Comparison of ENCODE assay signal across 8 cellular contexts in the genomic region with DNA sequence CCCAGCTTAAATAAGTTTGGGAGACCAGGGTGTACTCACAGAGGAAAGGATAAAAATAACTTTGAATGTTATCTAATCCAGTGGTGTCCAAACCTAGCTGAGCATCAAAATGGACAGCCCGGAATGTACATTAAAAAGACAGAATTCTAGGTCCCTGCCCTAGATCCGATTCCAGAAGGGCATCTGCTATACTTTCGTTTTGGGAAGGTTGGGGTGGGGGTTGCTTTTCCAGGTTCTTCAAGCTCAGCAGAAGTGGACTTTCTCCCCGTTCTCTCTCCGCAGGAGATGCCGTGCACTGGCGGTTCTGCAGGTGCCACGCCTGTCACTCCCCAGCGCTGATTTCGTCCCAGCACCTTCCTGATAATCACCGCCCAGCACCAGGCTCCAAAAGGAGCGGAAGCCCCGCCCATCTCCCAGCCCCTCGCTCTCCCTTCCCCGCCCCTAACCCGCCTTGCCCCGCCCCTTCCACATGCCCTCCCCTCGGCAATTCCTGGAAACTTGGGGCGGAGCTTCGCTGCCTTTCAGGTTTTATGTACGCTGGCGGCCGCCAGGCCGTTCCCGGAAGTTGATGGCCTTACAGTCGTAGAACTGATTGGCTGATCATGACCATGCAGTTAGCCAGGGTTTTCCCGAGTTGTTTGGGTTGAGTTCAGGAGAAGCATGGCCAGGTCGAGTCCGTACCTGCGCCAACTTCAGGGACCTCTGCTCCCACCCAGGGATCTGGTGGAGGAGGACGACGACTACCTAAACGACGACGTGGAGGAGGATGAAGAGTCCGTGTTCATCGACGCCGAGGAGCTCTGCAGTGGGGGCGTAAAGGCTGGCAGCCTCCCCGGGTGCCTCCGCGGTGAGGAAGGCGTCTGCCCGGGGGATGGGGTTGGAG. TPM values are rescaled to one million over a fixed set of nuclear protein-coding genes. Genes with fewer than 3 reads are reported as not detected.
DNase-seq lines count a peak whose midpoint lies in the region; ATAC-seq and TF ChIP-seq lines count a peak whose summit lies in the region.

TSS of gene HELB (plus strand) at position 550 of the 883 bp plus-strand sequence. CDS start at position 661, 111 bp downstream.

- H4K91ac ChIP-seq in neuronal stem cell (ENCODE audit: low read depth, low read length, poor library complexity) = peak within 1 kb of the TSS; percentile 64

- ATAC-seq in HG02571 (IDR thresholded peaks at IDR 0.05; ENCODE audit: unreplicated experiment) (peak; percentile 96), gastroesophageal sphincter (peak; percentile 95)

- H2BK12ac ChIP-seq in neuronal stem cell (ENCODE audit: low read length) = no peak within 1 kb of the TSS

- peak within 1 kb of the TSS in 3 of 4 donors; percentile 79 to 87 (median 81) for H3K27ac ChIP-seq in gastroesophageal sphincter
- H3K27ac ChIP-seq in neuronal stem cell (replicated peaks; ENCODE audit: low read length) = no peak within 1 kb of the TSS
- peak within 1 kb of the TSS; percentile 79 for H3K27ac ChIP-seq in subcutaneous abdominal adipose tissue (ENCODE audit: low read depth, low read length)

- no peaks in the 10 kb centered on the region for H3K36me3 ChIP-seq in GM06990 (ENCODE audit: control insufficient read depth, insufficient read depth, low read length)
- H3K36me3 ChIP-seq in gastroesophageal sphincter = no peaks in the 10 kb centered on the region
- H3K36me3 ChIP-seq in neuronal stem cell (replicated peaks in 1 of 2; ENCODE audit: control insufficient read depth in 2 of 2, insufficient read depth in 2 of 2, low read length in 2 of 2) = peaks cover 0 to 10% of the 10 kb centered on the region in 2 donors
- H3K36me3 ChIP-seq in subcutaneous abdominal adipose tissue (ENCODE audit: control insufficient read depth in 5 of 5, insufficient read depth in 5 of 5, low read length in 5 of 5) = peaks cover 0 to 2% (median 0%) of the 10 kb centered on the region in 5 donors

- no peak for TF ChIP-seq EP300 in gastroesophageal sphincter (IDR thresholded peaks at IDR 0.05)

- peak within 1 kb of the TSS; percentile 92 for H2AFZ ChIP-seq in neuronal stem cell (ENCODE audit: low read length)

- WGBS in gastroesophageal sphincter (ENCODE audit: low coverage in 1 of 2), 2 donors = 0 to 2% methylated on average over 3 to 9 of the region's 45 CpGs
- no CpG with 5 or more reads among the region's 45 CpGs for WGBS in neuronal stem cell (ENCODE audit: extremely low coverage in 2 of 2, insufficient read length in 2 of 2, insufficient replicate concordance in 1 of 2), 2 donors

- TF ChIP-seq CTCF in GM06990 (IDR thresholded peaks at IDR 0.05; ENCODE audit: insufficient read depth, low read length, poor library complexity, severe bottlenecking) = no peak
- TF ChIP-seq CTCF in NB4 (IDR thresholded peaks at IDR 0.05; ENCODE audit: low read depth, low read length) = no peak
- no peak for TF ChIP-seq CTCF in gastroesophageal sphincter (IDR thresholded peaks at IDR 0.05)

- peak within 1 kb of the TSS; percentile 80 for H3K4me3 ChIP-seq in GM06990 (replicated peaks; ENCODE audit: low read depth, low read length)
- peak within 1 kb of the TSS; percentile 91 for H3K4me3 ChIP-seq in NB4 (ENCODE audit: low read depth, low read length)
- peak within 1 kb of the TSS; percentile 44 to 67 for H3K4me3 ChIP-seq in gastroesophageal sphincter
- peak within 1 kb of the TSS; percentile 65 to 94 for H3K4me3 ChIP-seq in neuronal stem cell (ENCODE audit: low read length in 2 of 2)
- peak within 1 kb of the TSS; percentile 86 to 98 (median 96) for H3K4me3 ChIP-seq in subcutaneous abdominal adipose tissue (ENCODE audit: low read depth in 1 of 5, low read length in 5 of 5)

- H2BK120ac ChIP-seq in neuronal stem cell (ENCODE audit: low read depth, low read length) = no peak within 1 kb of the TSS

- H2BK5ac ChIP-seq in neuronal stem cell (ENCODE audit: low read length) = peak within 1 kb of the TSS; percentile 84

- H4K8ac ChIP-seq in neuronal stem cell (ENCODE audit: low read depth, low read length) = no peak within 1 kb of the TSS

- TF ChIP-seq POLR2A in NB4 (IDR thresholded peaks at IDR 0.05; ENCODE audit: extremely low read depth, insufficient read length) (peak; percentile 80), gastroesophageal sphincter (IDR thresholded peaks at IDR 0.05) (no peak)

- peak within 1 kb of the TSS; percentile 88 for H3K9ac ChIP-seq in neuronal stem cell (ENCODE audit: low read depth, low read length, poor library complexity)
- peak within 1 kb of the TSS; percentile 75 to 95 (median 93) for H3K9ac ChIP-seq in subcutaneous abdominal adipose tissue (ENCODE audit: low read length in 5 of 5)

- peak within 1 kb of the TSS; percentile 98 for H3K18ac ChIP-seq in neuronal stem cell (ENCODE audit: low read length)

- no peaks in the 10 kb centered on the region for H3K27me3 ChIP-seq in GM06990 (replicated peaks; ENCODE audit: control insufficient read depth, insufficient read depth, low read length)
- no peaks in the 10 kb centered on the region for H3K27me3 ChIP-seq in gastroesophageal sphincter
- peaks cover 0 to 28% (median 3%) of the 10 kb centered on the region in 3 experiments for H3K27me3 ChIP-seq in neuronal stem cell (ENCODE audit: control insufficient read depth in 3 of 3, insufficient read depth in 3 of 3, low read depth in 1 of 3, low read length in 3 of 3)
- H3K27me3 ChIP-seq in subcutaneous abdominal adipose tissue (ENCODE audit: control insufficient read depth in 5 of 5, insufficient read depth in 4 of 5, low read length in 5 of 5) = no peaks in the 10 kb centered on the region

- peak; percentile 90 for DNase-seq in GM06990 (ENCODE audit: extremely low read depth, insufficient read length)
- peak; percentile 98 for DNase-seq in NB4 (ENCODE audit: low read depth)
- DNase-seq in SK-N-DZ (ENCODE audit: low spot score) = peak; percentile 96
- peak; percentile 96 for DNase-seq in activated naive CD4-positive, alpha-beta T cell treated with Interleukin-2 at 50 U/mL for 16 hours
- DNase-seq in neuronal stem cell (ENCODE audit: low spot score) = peak; percentile 93

- no peaks in the 10 kb centered on the region for H3K79me1 ChIP-seq in neuronal stem cell (ENCODE audit: low read depth, low read length)

- no peak within 1 kb of the TSS for H2AK5ac ChIP-seq in neuronal stem cell (ENCODE audit: low read depth, low read length)

- peak within 1 kb of the TSS; percentile 82 for H3K14ac ChIP-seq in neuronal stem cell (ENCODE audit: low read length)

- H3K4me1 ChIP-seq in gastroesophageal sphincter (peaks cover 0 to 30% (median 6%) of the 10 kb centered on the region in 3 donors), neuronal stem cell (ENCODE audit: control insufficient read depth in 2 of 2, insufficient read depth in 1 of 2, low read depth in 1 of 2, low read length in 2 of 2) (peaks cover 0 to 7% of the 10 kb centered on the region in 2 donors), subcutaneous abdominal adipose tissue (ENCODE audit: control insufficient read depth in 5 of 5, insufficient read depth in 5 of 5, low read length in 5 of 5) (peaks cover 0 to 21% (median 9%) of the 10 kb centered on the region in 5 donors)

- H2BK15ac ChIP-seq in neuronal stem cell (ENCODE audit: low read length) = peak within 1 kb of the TSS; percentile 78

- H3K4me2 ChIP-seq in neuronal stem cell (ENCODE audit: insufficient read depth, low read length, poor library complexity, severe bottlenecking) = peak within 1 kb of the TSS; percentile 89

- H3K23ac ChIP-seq in neuronal stem cell (ENCODE audit: low read depth, low read length, poor library complexity) = peak within 1 kb of the TSS; percentile 98

- no peak within 1 kb of the TSS for H3K4ac ChIP-seq in neuronal stem cell (ENCODE audit: low read length)

- H3K9me3 ChIP-seq in gastroesophageal sphincter = no peaks in the 10 kb centered on the region
- no peaks in the 10 kb centered on the region for H3K9me3 ChIP-seq in neuronal stem cell (replicated peaks in 1 of 2; ENCODE audit: control insufficient read depth in 2 of 2, insufficient read depth in 1 of 2, low read depth in 1 of 2, low read length in 2 of 2)
- H3K9me3 ChIP-seq in subcutaneous abdominal adipose tissue (ENCODE audit: control insufficient read depth in 5 of 5, low read length in 5 of 5) = no peaks in the 10 kb centered on the region

RNA-seq across cellular contexts. Expression of gene HELB, which starts in this region (rescaled TPM):
- 1.7 and 3.7 TPM in 2 replicates for polyA plus RNA-seq in SK-N-DZ (2014; cell fraction: cytosol; rRNA removed)
- 2.3 and 2.7 TPM in 2 replicates for polyA plus RNA-seq in SK-N-DZ (2014; cell fraction: nucleus; rRNA removed)
- total RNA-seq in gastroesophageal sphincter = 1 to 10 TPM in 3 of 4 donors, under 1 TPM in 1; 0.78 to 3.0 (median 1.5) TPM
- polyA plus RNA-seq in neuronal stem cell (2013, experiment 1 of 2) = 0.92 TPM
- polyA plus RNA-seq in neuronal stem cell (2013, experiment 2 of 2) = 1.1 TPM
